8 cellular contexts compared by ENCODE assay signal in genomic region chr3:129278439-129278969, GRCh38. TPM values are rescaled to one million over a fixed set of nuclear protein-coding genes. Genes with fewer than 3 reads are reported as not detected.
DNase-seq lines count a peak whose midpoint lies in the region; ATAC-seq and TF ChIP-seq lines count a peak whose summit lies in the region.

Gene HMCES, plus strand, starts transcription at chr3:129278870. Its CDS starts 863 bp downstream, at chr3:129279733.

- peak; percentile 48 for ATAC-seq in GM21529 (IDR thresholded peaks at IDR 0.05; ENCODE audit: unreplicated experiment)

- peak; percentile 91 to 95 (median 94) for DNase-seq in CD8-positive, alpha-beta memory T cell
- DNase-seq in KG1 (lab: John Stamatoyannopoulos, UW), result peak; percentile 76
- DNase-seq in PC-9, result peak; percentile 69 to 97
- DNase-seq in activated T-cell treated with anti-CD3 and anti-CD28 coated beads, Interleukin-2, amount 50 U/mL, for 1 hour, result peak; percentile 97
- DNase-seq in epithelial cell of prostate (ENCODE audit: low read depth, low spot score), result no peak
- peak; percentile 90 for DNase-seq in stimulated activated CD8-positive, alpha-beta memory T cell treated with anti-CD3 and anti-CD28 coated beads, Interleukin-2, amount 100 ng/mL, for 48 hours (ENCODE audit: low read depth in 2 of 2)

- H3K27ac Mint-ChIP-seq in CD8-positive, alpha-beta memory T cell, result peak within 1 kb of the TSS; percentile 96 to 99 (median 98)

- CTCF ChIA-PET in CD8-positive, alpha-beta memory T cell (lab: Charles Lee), result interaction anchor here (1.2 to 2.2 kb wide), 2 partner anchors 38 to 308 kb away, joined by 8 to 9 read pairs; a partner anchor contains a TSS
- CTCF ChIA-PET in PC-9 (lab: Charles Lee), result no interaction called here

- H3K4me3 Mint-ChIP-seq in CD8-positive, alpha-beta memory T cell, result peak within 1 kb of the TSS; percentile 94 to 99 (median 98)

- peaks cover 0 to 64% (median 23%) of the 10 kb centered on the region in 3 donors for H3K36me3 Mint-ChIP-seq in CD8-positive, alpha-beta memory T cell

- peaks cover 20% of the 10 kb centered on the region for H3K36me3 ChIP-seq in CD8-positive, alpha-beta memory T cell (ENCODE audit: insufficient read depth, low read length)
- peaks cover 24% of the 10 kb centered on the region; the same call in 1 of the 2 replicates for H3K36me3 ChIP-seq in PC-9 (ENCODE audit: low read depth)

- no peaks in the 10 kb centered on the region for H3K27me3 ChIP-seq in CD8-positive, alpha-beta memory T cell (ENCODE audit: insufficient read depth, low read length, poor library complexity, severe bottlenecking)
- no peaks in the 10 kb centered on the region for H3K27me3 ChIP-seq in PC-9 (ENCODE audit: insufficient read depth, low read depth)
- no peaks in the 10 kb centered on the region for H3K27me3 ChIP-seq in mononuclear cell (ENCODE audit: insufficient read depth, low read length)

- BruUV-seq in PC-9 (replicated peaks; lab: Mats Ljungman, UMichigan), result no TSS peak

- H3F3A ChIP-seq in PC-9 (ENCODE audit: insufficient read depth, low read depth), result peaks cover 32% of the 10 kb centered on the region

- TF ChIP-seq CTCF in PC-9 (conservative IDR thresholded peaks at IDR 0.05), result no peak

- H4K20me1 ChIP-seq in PC-9 (ENCODE audit: insufficient read depth), result no peaks in the 10 kb centered on the region

- no peaks in the 10 kb centered on the region for H3K9me2 ChIP-seq in PC-9 (ENCODE audit: insufficient read depth)

- peak within 1 kb of the TSS; percentile 89 for H3K4me2 ChIP-seq in PC-9

- intact Hi-C loops in PC-9 (cut with micrococcal nuclease; ENCODE audit: unreplicated experiment), result loop anchor here (5.0 kb wide), 1 partner anchor 34 kb away; no protein-coding TSS in a partner anchor

- peak within 1 kb of the TSS; percentile 96 for H3K4me3 ChIP-seq in CD8-positive, alpha-beta memory T cell (ENCODE audit: low read length)
- H3K4me3 ChIP-seq in PC-9, result peak within 1 kb of the TSS; percentile 80
- peak within 1 kb of the TSS; percentile 73 for H3K4me3 ChIP-seq in mononuclear cell (ENCODE audit: low read length)

- no peaks in the 10 kb centered on the region for H3K9me3 Mint-ChIP-seq in CD8-positive, alpha-beta memory T cell

- H3K79me2 ChIP-seq in PC-9 (ENCODE audit: low read depth), result peaks cover 11% of the 10 kb centered on the region; the same call in 1 of the 2 replicates

- H3K4me1 Mint-ChIP-seq in CD8-positive, alpha-beta memory T cell, result peaks cover 32 to 50% (median 38%) of the 10 kb centered on the region in 3 donors

- peaks cover 26% of the 10 kb centered on the region for H3K4me1 ChIP-seq in CD8-positive, alpha-beta memory T cell (ENCODE audit: insufficient read depth, low read length)
- H3K4me1 ChIP-seq in PC-9 (replicated peaks; ENCODE audit: insufficient read depth) (peaks cover 18% of the 10 kb centered on the region), mononuclear cell (ENCODE audit: insufficient read depth, low read length) (peaks cover 58% of the 10 kb centered on the region)

- H3K27me3 Mint-ChIP-seq in CD8-positive, alpha-beta memory T cell, result peaks cover 0 to 3% of the 10 kb centered on the region in 2 donors

- H2AFZ ChIP-seq in PC-9, result peak within 1 kb of the TSS; percentile 94

- POLR2A ChIA-PET in CD8-positive, alpha-beta memory T cell (lab: Charles Lee), result interaction anchor here (0.7 to 3.5 kb wide), 6 partner anchors 10 to 117 kb away, joined by 3 to 55 read pairs (median 7); partner anchors contain the start of genes CNBP and COPG1
- POLR2A ChIA-PET in PC-9 (lab: Charles Lee; ENCODE audit: unreplicated experiment), result interaction anchor here (0.7 kb wide), 1 partner anchor 150 kb away, joined by 3 read pairs; no protein-coding TSS in a partner anchor

- H3K27ac ChIP-seq in CD8-positive, alpha-beta memory T cell (ENCODE audit: low read depth, low read length), result peak within 1 kb of the TSS; percentile 94
- peak within 1 kb of the TSS; percentile 58 for H3K27ac ChIP-seq in PC-9
- peak within 1 kb of the TSS; percentile 54 for H3K27ac ChIP-seq in epithelial cell of prostate

- no peaks in the 10 kb centered on the region for H3K9me3 ChIP-seq in CD8-positive, alpha-beta memory T cell (ENCODE audit: low read length)
- H3K9me3 ChIP-seq in PC-9 (ENCODE audit: insufficient read depth, low read depth) (no peaks in the 10 kb centered on the region), mononuclear cell (ENCODE audit: low read depth, low read length) (no peaks in the 10 kb centered on the region)

RNA-seq across cellular contexts. Expression of gene HMCES, which starts in this region (rescaled TPM):
- total RNA-seq in CD8-positive, alpha-beta memory T cell, result 10 to 100 TPM; 64.3 to 64.6 TPM
- polyA plus RNA-seq in CD8-positive, alpha-beta memory T cell, result 97.9 TPM
- total RNA-seq in PC-9 (2021) (60.9 and 62.7 TPM in 2 replicates), mononuclear cell (37.9 TPM)
